25 cellular contexts compared by ENCODE assay signal in the genomic region with DNA sequence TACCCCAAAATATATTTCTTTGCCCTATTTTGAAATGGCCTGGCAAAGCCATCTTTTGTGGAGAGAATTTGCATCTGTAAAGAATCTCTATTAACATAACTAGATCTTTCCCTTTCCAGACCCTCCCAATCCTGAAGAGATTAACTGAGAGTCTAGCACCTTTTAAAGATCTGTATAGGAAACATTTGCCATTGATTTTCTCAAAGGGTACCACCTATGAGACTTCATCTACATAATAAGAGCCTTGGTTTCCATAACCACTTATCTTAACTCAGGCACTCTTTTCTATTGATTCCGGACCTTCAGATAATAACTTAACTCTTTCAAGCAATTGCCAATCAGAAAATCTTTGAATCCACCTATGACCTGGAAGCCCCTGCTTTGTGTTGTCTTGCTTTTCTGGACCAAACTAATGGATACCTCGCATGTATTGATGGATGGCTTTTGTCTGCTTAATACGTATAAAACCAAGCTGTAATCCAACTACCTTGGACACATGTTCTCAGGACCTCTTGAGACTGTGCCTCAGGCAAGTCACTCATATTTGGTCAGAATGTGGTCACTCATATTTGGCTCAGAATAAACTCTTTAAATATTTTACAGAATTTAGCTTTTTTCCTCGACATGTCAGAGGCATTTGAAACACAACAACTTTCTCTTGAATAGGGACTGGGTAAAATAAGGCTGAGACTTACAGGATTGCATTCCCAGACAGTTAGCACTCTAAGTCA. TPM values are rescaled to one million over a fixed set of nuclear protein-coding genes. Genes with fewer than 3 reads are reported as not detected.
A peak's percentile ranks its signal among the peaks of the same experiment; 100 is the strongest.
DNase-seq lines count a peak whose midpoint lies in the region; ATAC-seq, FAIRE-seq and TF ChIP-seq lines count a peak whose summit lies in the region.
"Had no signal": no experiment of that assay in that cellular context is flagged by ENCODE, and none has a peak within 500 bp of the region (broad histone marks: within the 10 kb centered on the region; RNA-seq: fewer than 3 reads in every experiment).

No MANE protein-coding gene starts in this region.

- H2BK15ac ChIP-seq in mesenchymal stem cell (ENCODE audit: low read depth, poor library complexity, severe bottlenecking): no peak overlapping the region

- H3K4me3 ChIP-seq in HUES6 (ENCODE audit: low read depth, low read length): no peak overlapping the region
- no peak overlapping the region for H3K4me3 ChIP-seq in astrocyte (ENCODE audit: insufficient read depth, low read depth, low read length)
- no peak overlapping the region for H3K4me3 ChIP-seq in mesenchymal stem cell (ENCODE audit: insufficient read depth in 1 of 2, low read depth in 1 of 2, low read length in 2 of 2)
- H3K4me3 ChIP-seq: SJSA1 had no signal

- H3K36me3 Mint-ChIP-seq in astrocyte (ENCODE audit: low read depth, unreplicated experiment): no peaks in the 10 kb centered on the region

- H3K9me3 Mint-ChIP-seq in astrocyte (ENCODE audit: unreplicated experiment): peaks cover 18% of the 10 kb centered on the region

- H3K23ac ChIP-seq in mesenchymal stem cell (ENCODE audit: low read length in 2 of 2): no peak overlapping the region

- DNase-seq in astrocyte (ENCODE audit: low read depth): no peak
- no peak for DNase-seq in mesenchymal stem cell
- DNase-seq in foreskin melanocyte: no peak
- DNase-seq in medulla oblongata (ENCODE audit: extremely low spot score): no peak
- no peak for DNase-seq in posterior cingulate gyrus
- DNase-seq: BE2C, EL, GF-D8, H7, IMR-90, MV-4-11, NCI-H1105 treated with DMSO at 0.1 percent for 48 hours, NCI-H2029 treated with DMSO at 0.1 percent for 48 hours, NCI-H226, NCI-H510A treated with DMSO at 0.1 percent for 48 hours, NCI-H748 treated with DMSO at 0.1 percent for 48 hours had no signal

- peaks cover 2% of the 10 kb centered on the region; the same call in 1 of the 2 replicates for H3K9me3 ChIP-seq in HUES6 (ENCODE audit: control insufficient read depth, insufficient read depth, low read depth, low read length)
- H3K9me3 ChIP-seq in astrocyte (ENCODE audit: insufficient read depth, low read depth, low read length): no peaks in the 10 kb centered on the region
- no peaks in the 10 kb centered on the region for H3K9me3 ChIP-seq in mesenchymal stem cell (ENCODE audit: control insufficient read depth, low read length)
- H3K9me3 ChIP-seq: BE2C, SJSA1 had no signal

- FAIRE-seq in astrocyte (lab: Jason Lieb, UNC): no peak
- FAIRE-seq: GM19239 had no signal

- H3K4me2 ChIP-seq in astrocyte (ENCODE audit: low read length) (no peak overlapping the region), mesenchymal stem cell (ENCODE audit: low read length, poor library complexity, severe bottlenecking) (no peak overlapping the region)
- H3K4me2 ChIP-seq: KMS-11 had no signal

- no peak for TF ChIP-seq CTCF in astrocyte (IDR thresholded peaks at IDR 0.05; ENCODE audit: insufficient read depth, low read depth, low read length)

- H4K91ac ChIP-seq in mesenchymal stem cell (ENCODE audit: low read length): no peak overlapping the region

- H3K9ac ChIP-seq in HUES6 (ENCODE audit: low read length): peak overlapping the region; percentile 66
- no peak overlapping the region for H3K9ac ChIP-seq in astrocyte (ENCODE audit: low read length)
- H3K9ac ChIP-seq in mesenchymal stem cell (ENCODE audit: low read length): peak overlapping the region; percentile 24
- H3K9ac ChIP-seq: KMS-11 had no signal

- intact Hi-C loops in posterior cingulate gyrus (cut with DNase I): no loop called here

- H2BK12ac ChIP-seq in mesenchymal stem cell (ENCODE audit: low read length in 2 of 2): no peak overlapping the region

- no peaks in the 10 kb centered on the region for H3K79me2 ChIP-seq in astrocyte (ENCODE audit: insufficient read depth, low read length)

- H2BK5ac ChIP-seq in mesenchymal stem cell (ENCODE audit: low read depth, low read length, poor library complexity, severe bottlenecking): no peak overlapping the region

- no peaks in the 10 kb centered on the region for H4K20me1 ChIP-seq in astrocyte (ENCODE audit: insufficient read depth, low read length)

- H3K27me3 Mint-ChIP-seq in astrocyte (ENCODE audit: low read depth, unreplicated experiment): no peaks in the 10 kb centered on the region

- H3K4me1 ChIP-seq in HUES6 (ENCODE audit: control insufficient read depth, insufficient read depth, low read length) (peaks cover 35% of the 10 kb centered on the region), astrocyte (ENCODE audit: insufficient read depth, low read length) (peaks cover 3% of the 10 kb centered on the region), mesenchymal stem cell (ENCODE audit: control insufficient read depth, insufficient read depth, low read depth, low read length) (no peaks in the 10 kb centered on the region)
- H3K4me1 ChIP-seq: BE2C, SJSA1 had no signal

- H3K27ac Mint-ChIP-seq in astrocyte (ENCODE audit: unreplicated experiment): peak overlapping the region; percentile 92

- H3K36me3 ChIP-seq in HUES6 (ENCODE audit: control insufficient read depth, insufficient read depth, low read length) (no peaks in the 10 kb centered on the region), astrocyte (ENCODE audit: insufficient read depth, low read length) (no peaks in the 10 kb centered on the region), mesenchymal stem cell (ENCODE audit: control insufficient read depth in 1 of 2, insufficient read depth in 2 of 2, low read depth in 1 of 2, low read length in 2 of 2) (no peaks in the 10 kb centered on the region)
- H3K36me3 ChIP-seq: BE2C, SJSA1 had no signal

- H3K27me3 ChIP-seq in HUES6 (ENCODE audit: control insufficient read depth, insufficient read depth, low read length): no peaks in the 10 kb centered on the region
- H3K27me3 ChIP-seq in astrocyte (ENCODE audit: insufficient read depth, low read length): no peaks in the 10 kb centered on the region
- H3K27me3 ChIP-seq in mesenchymal stem cell (ENCODE audit: control insufficient read depth in 1 of 2, insufficient read depth in 1 of 2, low read length in 2 of 2): no peaks in the 10 kb centered on the region
- H3K27me3 ChIP-seq: BE2C, SJSA1 had no signal

- H2AFZ ChIP-seq in astrocyte (ENCODE audit: low read depth, low read length) (no peak overlapping the region), mesenchymal stem cell (ENCODE audit: low read depth, low read length) (no peak overlapping the region)

- H3K4ac ChIP-seq in mesenchymal stem cell (ENCODE audit: low read depth in 1 of 2, low read length in 2 of 2): no peak overlapping the region

- H3K4me3 Mint-ChIP-seq in astrocyte (ENCODE audit: unreplicated experiment): no peak overlapping the region

- H3K18ac ChIP-seq in mesenchymal stem cell (ENCODE audit: low read depth in 1 of 2, low read length in 2 of 2): no peak overlapping the region

- H3K27ac ChIP-seq in HUES6 (ENCODE audit: low read depth, low read length): peak overlapping the region; percentile 83
- no peak overlapping the region for H3K27ac ChIP-seq in astrocyte (ENCODE audit: low read depth, low read length)
- H3K27ac ChIP-seq in mesenchymal stem cell (ENCODE audit: low read length, poor library complexity, severe bottlenecking): no peak overlapping the region
- H3K27ac ChIP-seq: HL-60, KMS-11, SJSA1 had no signal

- H3K14ac ChIP-seq in mesenchymal stem cell (ENCODE audit: low read length in 2 of 2): no peak overlapping the region

- no peak overlapping the region for H2AK5ac ChIP-seq in mesenchymal stem cell (ENCODE audit: low read length, severe bottlenecking)

- H3K79me1 ChIP-seq in mesenchymal stem cell (replicated peaks; ENCODE audit: low read length, poor library complexity, severe bottlenecking): no peaks in the 10 kb centered on the region

- H2BK120ac ChIP-seq in mesenchymal stem cell (ENCODE audit: low read depth, low read length): no peak overlapping the region

- WGBS in mesenchymal stem cell: 75% methylated on average over 3 of the region's 4 CpGs

- no peak for ATAC-seq in HG03342 (IDR thresholded peaks at IDR 0.05; ENCODE audit: unreplicated experiment)
- ATAC-seq: Panc1 had no signal

- H4K8ac ChIP-seq in mesenchymal stem cell (ENCODE audit: low read length): no peak overlapping the region

- H3K4me1 Mint-ChIP-seq in astrocyte (ENCODE audit: low read depth, unreplicated experiment): peaks cover 23% of the 10 kb centered on the region

RNA-seq across cellular contexts. Expression of a gene that starts 31.4 kb away (rescaled TPM):
- not detected in 2 replicates for total RNA-seq in astrocyte
- not detected for polyA plus RNA-seq in mesenchymal stem cell (2013, experiment 1 of 2)
- not detected for polyA plus RNA-seq in mesenchymal stem cell (2013, experiment 2 of 2)
- total RNA-seq: A673, HT-29, IMR-90, SJSA1 had no signal
- polyA plus RNA-seq: IMR-90 had no signal
